Comparison of ENCODE assay signal across 18 cellular contexts in the genomic region with DNA sequence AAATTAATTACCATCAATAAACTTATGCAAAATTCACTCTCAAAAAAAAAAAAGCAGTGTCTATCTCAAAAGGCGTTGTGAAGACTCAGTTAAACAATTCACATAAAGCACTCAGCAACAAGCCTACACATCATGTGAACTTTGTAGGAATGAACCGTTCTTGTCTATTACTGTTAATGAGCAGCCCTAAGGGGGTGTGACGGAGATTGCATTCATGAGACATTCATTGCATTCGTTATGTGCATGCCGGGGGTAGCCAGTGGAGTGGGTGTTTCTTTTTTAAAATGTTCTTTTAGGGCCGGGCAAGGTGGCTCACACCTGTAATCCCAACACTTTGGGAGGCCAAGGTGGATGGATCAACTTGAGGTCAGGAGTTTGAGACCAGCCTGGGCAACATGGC.
DNase-seq lines count a peak whose midpoint lies in the region; ATAC-seq and TF ChIP-seq lines count a peak whose summit lies in the region.
"Had no signal": no experiment of that assay in that cellular context is flagged by ENCODE, and none has a peak within 500 bp of the region (broad histone marks: within the 10 kb centered on the region; RNA-seq: fewer than 3 reads in every experiment).

No MANE protein-coding gene starts in this region.

- TF ChIP-seq CTCF in DOHH2 (IDR thresholded peaks at IDR 0.05; ENCODE audit: low read depth, low read length, poor library complexity, severe bottlenecking) (no peak), chondrocyte (IDR thresholded peaks at IDR 0.05) (no peak), osteocyte (IDR thresholded peaks at IDR 0.05) (no peak)

- no peaks in the 10 kb centered on the region for H3K79me2 ChIP-seq in DOHH2 (ENCODE audit: control insufficient read depth, low read length)

- no peak overlapping the region for H3K27ac ChIP-seq in DOHH2 (ENCODE audit: low read depth, low read length)
- H3K27ac ChIP-seq: HL-60 had no signal

- no peak for DNase-seq in chondrocyte (ENCODE audit: low spot score)
- no peak for DNase-seq in osteocyte (ENCODE audit: extremely low spot score, unreplicated experiment)
- no peak for DNase-seq in NCI-H187 treated with DMSO at 0.1 percent for 48 hours (lab: John Stamatoyannopoulos, UW)
- DNase-seq: BE2C; C1 segment of cervical spinal cord; Caco-2; CD4-positive, CD25-positive, alpha-beta regulatory T cell; CD8-positive, alpha-beta memory T cell; GDM1; HCEC 1CT; IMR-90 had no signal

- H3K4me3 Mint-ChIP-seq in chondrocyte (ENCODE audit: unreplicated experiment) (no peak overlapping the region), osteocyte (ENCODE audit: unreplicated experiment) (no peak overlapping the region)
- H3K4me3 Mint-ChIP-seq: CD4-positive, CD25-positive, alpha-beta regulatory T cell; CD8-positive, alpha-beta memory T cell; GM23338 had no signal

- H3K36me3 ChIP-seq in DOHH2 (ENCODE audit: control insufficient read depth, low read length) = no peaks in the 10 kb centered on the region
- H3K36me3 ChIP-seq: BE2C had no signal

- no peaks in the 10 kb centered on the region for H4K20me1 ChIP-seq in DOHH2 (ENCODE audit: control insufficient read depth, insufficient read depth, low read depth, low read length)

- ATAC-seq in HG03097 (IDR thresholded peaks at IDR 0.05; ENCODE audit: low FRiP score, unreplicated experiment) (no peak), GM21737 (IDR thresholded peaks at IDR 0.05; ENCODE audit: unreplicated experiment) (no peak), GM19397 (IDR thresholded peaks at IDR 0.05; ENCODE audit: unreplicated experiment) (no peak)
- ATAC-seq: GM23338, K562 had no signal

- H3K36me3 Mint-ChIP-seq in chondrocyte (ENCODE audit: low read depth) = peaks cover 27% of the 10 kb centered on the region
- H3K36me3 Mint-ChIP-seq in osteocyte (ENCODE audit: unreplicated experiment) = peaks cover 47% of the 10 kb centered on the region
- H3K36me3 Mint-ChIP-seq: CD4-positive, CD25-positive, alpha-beta regulatory T cell; CD8-positive, alpha-beta memory T cell had no signal

- no peaks in the 10 kb centered on the region for H3K9me3 Mint-ChIP-seq in chondrocyte (ENCODE audit: low read depth)
- H3K9me3 Mint-ChIP-seq in osteocyte (ENCODE audit: unreplicated experiment) = no peaks in the 10 kb centered on the region
- H3K9me3 Mint-ChIP-seq: CD4-positive, CD25-positive, alpha-beta regulatory T cell; CD8-positive, alpha-beta memory T cell had no signal

- peak overlapping the region; percentile 16 for H3K4me2 ChIP-seq in DOHH2 (ENCODE audit: low read length)
- H3K4me2 ChIP-seq: GM23338 had no signal

- no peaks in the 10 kb centered on the region for H3K9me3 ChIP-seq in DOHH2 (ENCODE audit: control insufficient read depth, insufficient read depth, low read length)
- H3K9me3 ChIP-seq: BE2C had no signal

- no peak overlapping the region for H3K4me3 ChIP-seq in DOHH2 (ENCODE audit: low read length)
- H3K4me3 ChIP-seq: GM23338, K562 had no signal

- H3K27me3 Mint-ChIP-seq in chondrocyte (ENCODE audit: low read depth) (no peaks in the 10 kb centered on the region), osteocyte (ENCODE audit: unreplicated experiment) (no peaks in the 10 kb centered on the region)

- peaks cover 38% of the 10 kb centered on the region for H3K4me1 Mint-ChIP-seq in chondrocyte (ENCODE audit: low read depth)
- peaks cover 42% of the 10 kb centered on the region for H3K4me1 Mint-ChIP-seq in osteocyte (ENCODE audit: unreplicated experiment)
- H3K4me1 Mint-ChIP-seq: GM23338 had no signal

- peaks cover 11% of the 10 kb centered on the region for H3K27me3 ChIP-seq in DOHH2 (ENCODE audit: control insufficient read depth, low read length)
- H3K27me3 ChIP-seq: BE2C had no signal

- H3K4me1 ChIP-seq in DOHH2 (ENCODE audit: control insufficient read depth, low read length) = peaks cover 81% of the 10 kb centered on the region
- H3K4me1 ChIP-seq: BE2C had no signal

- H3K9me2 ChIP-seq in DOHH2 (replicated peaks; ENCODE audit: control insufficient read depth, low read length) = no peaks in the 10 kb centered on the region

- H3F3A ChIP-seq in DOHH2 (ENCODE audit: control insufficient read depth, insufficient read depth) = peaks cover 15% of the 10 kb centered on the region

- peak overlapping the region; percentile 17 for H3K27ac Mint-ChIP-seq in chondrocyte (ENCODE audit: unreplicated experiment)
- H3K27ac Mint-ChIP-seq in osteocyte (ENCODE audit: unreplicated experiment) = peak overlapping the region; percentile 6
- H3K27ac Mint-ChIP-seq: CD4-positive, CD25-positive, alpha-beta regulatory T cell; GM23338 had no signal
